12 cellular contexts compared by ENCODE assay signal in genomic region chr12:99959549-99960170, GRCh38. TPM values are rescaled to one million over a fixed set of nuclear protein-coding genes. Genes with fewer than 3 reads are reported as not detected.
DNase-seq lines count a peak whose midpoint lies in the region; ATAC-seq and TF ChIP-seq lines count a peak whose summit lies in the region.
"Had no signal": no experiment of that assay in that cellular context is flagged by ENCODE, and none has a peak within 500 bp of the region (broad histone marks: within the 10 kb centered on the region; RNA-seq: fewer than 3 reads in every experiment).

No MANE protein-coding gene starts in this region.

- no peak for TF ChIP-seq POLR2A in gastrocnemius medialis (IDR thresholded peaks at IDR 0.05)

- in situ Hi-C loops in gastrocnemius medialis (cut with MboI; ENCODE audit: low sequenced_read_pairs in 4 of 4): no loop called here

- CTCF ChIA-PET in HEK293 (lab: Yijun Ruan, JAX): no interaction called here

- H3K9me3 Mint-ChIP-seq in activated T-helper 17 cell treated with anti-CD3 and anti-CD28 coated beads, Interleukin-2, amount 50 U/mL, for 72 hours: no peaks in the 10 kb centered on the region
- H3K9me3 Mint-ChIP-seq: activated T-cell treated with anti-CD3 and anti-CD28 coated beads, Interleukin-2, amount 50 U/mL, for 24 hours had no signal

- H3K4me1 Mint-ChIP-seq in activated T-helper 17 cell treated with anti-CD3 and anti-CD28 coated beads, Interleukin-2, amount 50 U/mL, for 72 hours: no peaks in the 10 kb centered on the region
- H3K4me1 Mint-ChIP-seq: naive thymus-derived CD4-positive, alpha-beta T cell had no signal

- DNase-seq in NCI-H82 (lab: John Stamatoyannopoulos, UW) (peak; percentile 85), choroid plexus epithelial cell (ENCODE audit: low read depth) (peak; percentile 36), gastrocnemius medialis (no peak), COLO668 (lab: John Stamatoyannopoulos, UW; ENCODE audit: unreplicated experiment) (no peak)
- DNase-seq: activated T-cell treated with anti-CD3 and anti-CD28 coated beads, Interleukin-2, amount 50 U/mL, for 24 hours; DND-41; naive thymus-derived CD4-positive, alpha-beta T cell; spleen; T-helper 9 cell had no signal

- H3K4me3 ChIP-seq in HEK293 (ENCODE audit: low read depth, low read length) (no peak overlapping the region), choroid plexus epithelial cell (ENCODE audit: low read depth, low read length) (no peak overlapping the region), gastrocnemius medialis (peak overlapping the region in 1 of 4 donors; percentile 32)
- H3K4me3 ChIP-seq: spleen had no signal

- H3K9me3 ChIP-seq in HEK293 (ENCODE audit: control insufficient read depth, insufficient read depth, low read depth, low read length) (no peaks in the 10 kb centered on the region), gastrocnemius medialis (no peaks in the 10 kb centered on the region)
- H3K9me3 ChIP-seq: spleen had no signal

- TF ChIP-seq CTCF in HEK293 (tag by site-specific recombination; IDR thresholded peaks at IDR 0.05) (no peak), choroid plexus epithelial cell (conservative IDR thresholded peaks at IDR 0.05; ENCODE audit: low read depth, low read length) (no peak), gastrocnemius medialis (IDR thresholded peaks at IDR 0.05 in 4 of 5, conservative IDR thresholded peaks at IDR 0.05 in 1 of 5) (no peak)

- peak; percentile 28 to 68 for ATAC-seq in gastrocnemius medialis
- no peak for ATAC-seq in activated T-helper 17 cell treated with anti-CD3 and anti-CD28 coated beads, Interleukin-2, amount 50 U/mL, for 72 hours (replicated peaks)
- ATAC-seq in GM21423 (IDR thresholded peaks at IDR 0.05; ENCODE audit: unreplicated experiment): no peak
- ATAC-seq: naive thymus-derived CD4-positive, alpha-beta T cell had no signal

- no peak overlapping the region for H3K27ac Mint-ChIP-seq in activated T-helper 17 cell treated with anti-CD3 and anti-CD28 coated beads, Interleukin-2, amount 50 U/mL, for 72 hours
- H3K27ac Mint-ChIP-seq: activated T-cell treated with anti-CD3 and anti-CD28 coated beads, Interleukin-2, amount 50 U/mL, for 24 hours; naive thymus-derived CD4-positive, alpha-beta T cell had no signal

- H3K27ac ChIP-seq in HEK293 (ENCODE audit: extremely low read depth, low read depth, low read length) (no peak overlapping the region), gastrocnemius medialis (peak overlapping the region in 3 of 4 donors; percentile 36 to 66 (median 56))
- H3K27ac ChIP-seq: spleen had no signal

- H3K27me3 Mint-ChIP-seq in activated T-helper 17 cell treated with anti-CD3 and anti-CD28 coated beads, Interleukin-2, amount 50 U/mL, for 72 hours: peaks cover 6% of the 10 kb centered on the region
- H3K27me3 Mint-ChIP-seq: activated T-cell treated with anti-CD3 and anti-CD28 coated beads, Interleukin-2, amount 50 U/mL, for 24 hours had no signal

- intact Hi-C loops in gastrocnemius medialis (cut with DNase I; ENCODE audit: low total_unique reads): loop anchor here (2.0 kb wide), 1 partner anchor 25 kb away; the partner anchor contains the start of gene ANKS1B

- H3K4me1 ChIP-seq in HEK293 (ENCODE audit: control insufficient read depth, insufficient read depth, low read length) (peaks cover 14% of the 10 kb centered on the region), gastrocnemius medialis (peaks cover 15 to 27% of the 10 kb centered on the region in 2 donors)
- H3K4me1 ChIP-seq: spleen had no signal

- no peaks in the 10 kb centered on the region for H3K36me3 ChIP-seq in HEK293 (ENCODE audit: control insufficient read depth in 2 of 2, insufficient read depth in 1 of 2, low read length in 2 of 2)
- H3K36me3 ChIP-seq in gastrocnemius medialis: no peaks in the 10 kb centered on the region
- H3K36me3 ChIP-seq: spleen had no signal

- no peak overlapping the region for H3K4me3 Mint-ChIP-seq in activated T-helper 17 cell treated with anti-CD3 and anti-CD28 coated beads, Interleukin-2, amount 50 U/mL, for 72 hours
- H3K4me3 Mint-ChIP-seq: activated T-cell treated with anti-CD3 and anti-CD28 coated beads, Interleukin-2, amount 50 U/mL, for 24 hours; naive thymus-derived CD4-positive, alpha-beta T cell had no signal

- no peaks in the 10 kb centered on the region for H3K36me3 Mint-ChIP-seq in activated T-helper 17 cell treated with anti-CD3 and anti-CD28 coated beads, Interleukin-2, amount 50 U/mL, for 72 hours (ENCODE audit: low read depth)
- H3K36me3 Mint-ChIP-seq: naive thymus-derived CD4-positive, alpha-beta T cell had no signal

- H3K27me3 ChIP-seq in gastrocnemius medialis: no peaks in the 10 kb centered on the region
- H3K27me3 ChIP-seq: spleen had no signal

- POLR2A ChIA-PET in HEK293 (lab: Yijun Ruan, JAX): no interaction called here

TF ChIP-seq in HEK293, 187 proteins besides CTCF, POLR2A, EP300 and RAD21:
- TF ChIP-seq ZNF48 (tag by site-specific recombination; IDR thresholded peaks at IDR 0.05): no peak
- TF ChIP-seq EGR2 (tag by site-specific recombination; IDR thresholded peaks at IDR 0.05; ENCODE audit: low read depth): no peak
- no peak for TF ChIP-seq ZNF488 (tag by site-specific recombination; IDR thresholded peaks at IDR 0.05)
- TF ChIP-seq PRDM6 (tag by site-specific recombination; IDR thresholded peaks at IDR 0.05): peak; percentile 34; the same call in 1 of the 2 replicates
- TF ChIP-seq FEZF1 (tag by site-specific recombination; IDR thresholded peaks at IDR 0.05): peak; percentile 37; the same call in 1 of the 2 replicates
- TF ChIP-seq ZNF112 (tag by site-specific recombination; IDR thresholded peaks at IDR 0.05): no peak
- TF ChIP-seq ZNF274 (IDR thresholded peaks at IDR 0.05; ENCODE audit: low read length): no peak
- TF ChIP-seq ZNF274 (tag by site-specific recombination; IDR thresholded peaks at IDR 0.05; ENCODE audit: borderline replicate concordance): no peak
- TF ChIP-seq KLF10 (tag by site-specific recombination; IDR thresholded peaks at IDR 0.05): no peak
- no peak for TF ChIP-seq ZNF555 (tag by site-specific recombination; conservative IDR thresholded peaks at IDR 0.05)
- TF ChIP-seq ZNF530 (tag by site-specific recombination; IDR thresholded peaks at IDR 0.05; ENCODE audit: low read depth): no peak
- TF ChIP-seq SETDB1 (IDR thresholded peaks at IDR 0.05; ENCODE audit: insufficient read length, low read length): no peak
TF ChIP-seq in HEK293: peak in this region for 2.

RNA-seq across cellular contexts. Expression of gene ANKS1B, which starts 25.1 kb away (rescaled TPM):
- 10 to 100 TPM in 1 of 4 donors, 1 to 10 TPM in 3; 3.9 to 14.5 (median 5.7) TPM for total RNA-seq in gastrocnemius medialis
- total RNA-seq in activated T-helper 17 cell treated with anti-CD3 and anti-CD28 coated beads, Interleukin-2, amount 50 U/mL, for 72 hours: 1 to 10 TPM; 1.8 to 2.0 TPM

Comparison
In these comparisons a context has a peak if more than half of its experiments do, and no peak if none do; other contexts are left out.
1. DNase-seq: peak in NCI-H82 (single experiment) and choroid plexus epithelial cell (single experiment); none in gastrocnemius medialis (0 of 2) and COLO668 (single experiment).
2. ATAC-seq: peak in gastrocnemius medialis (2 of 2); none in activated T-helper 17 cell treated with anti-CD3 and anti-CD28 coated beads, Interleukin-2, amount 50 U/mL, for 72 hours (single experiment) and GM21423 (single experiment).